Comparison of ENCODE assay signal across 29 cellular contexts in the genomic region with DNA sequence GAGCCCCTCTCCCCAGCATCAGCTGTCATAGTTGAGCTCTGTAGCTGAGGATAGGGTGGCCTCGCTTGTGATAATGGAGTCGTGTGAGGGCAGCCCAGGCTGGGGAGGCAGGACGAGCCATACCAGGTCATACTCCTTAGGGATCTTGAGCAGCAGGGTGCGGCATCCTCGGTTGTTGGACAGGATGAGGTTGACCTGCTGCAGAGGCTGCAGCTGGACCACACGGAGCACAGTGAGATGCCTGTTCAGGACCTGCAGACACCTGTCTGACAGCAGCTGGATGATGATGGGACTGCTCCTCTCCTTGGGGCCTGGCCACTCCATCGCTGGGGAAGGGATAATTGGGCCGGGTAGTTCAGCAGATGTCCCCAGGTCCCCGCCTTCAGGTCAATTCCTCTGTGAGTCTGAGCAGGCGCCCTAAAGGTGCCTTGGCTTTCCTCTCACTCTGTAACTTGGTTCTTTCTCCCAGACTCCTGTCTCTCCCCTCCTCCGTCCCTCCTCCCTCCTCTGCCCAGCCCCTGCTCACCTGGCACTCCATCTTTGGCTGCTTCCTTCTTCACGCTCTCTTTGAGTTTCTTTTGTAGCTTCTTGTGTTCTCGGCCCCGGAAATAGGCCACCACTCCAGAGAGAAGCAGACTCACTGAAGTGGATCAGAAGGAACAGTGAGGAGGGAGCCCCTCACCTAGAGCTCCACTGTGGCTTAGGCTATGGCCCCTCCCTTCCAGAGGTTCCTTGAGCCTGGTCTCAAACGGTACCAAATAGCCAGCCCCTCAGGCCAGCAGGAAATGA. TPM values are rescaled to one million over a fixed set of nuclear protein-coding genes. Genes with fewer than 3 reads are reported as not detected.
"Had no signal": no experiment of that assay in that cellular context is flagged by ENCODE, and none has a peak within 500 bp of the region (broad histone marks: within the 10 kb centered on the region; RNA-seq: fewer than 3 reads in every experiment).

No MANE protein-coding gene starts in this region.

- H3K27ac ChIP-seq: dorsolateral prefrontal cortex, epithelial cell of prostate, heart right ventricle, ovary, psoas muscle, right atrium auricular region, testis had no signal

- H3K4me3 ChIP-seq: dorsolateral prefrontal cortex, heart right ventricle, ovary, psoas muscle, right atrium auricular region, testis had no signal

- H3K4me1 Mint-ChIP-seq: activated CD4-positive, alpha-beta memory T cell treated with anti-CD3 and anti-CD28 coated beads, Interleukin-2, amount 10 ng/mL, durations not matched to agents 7 days and 5 days; activated CD4-positive, alpha-beta T cell treated with anti-CD3 and anti-CD28 coated beads, Interleukin-2, amount 10 ng/mL, durations not matched to agents 24 days and 14 days; activated CD8-positive, alpha-beta memory T cell treated with anti-CD3 and anti-CD28 coated beads, Interleukin-2, amount 10 ng/mL, durations not matched to agents 7 days and 5 days; activated naive CD4-positive, alpha-beta T cell treated with anti-CD3 and anti-CD28 coated beads, Interleukin-2, amount 50 U/mL, for 24 hours; brain; mesothelial cell of epicardium; stimulated activated memory B cell treated with anti-CD40 and anti-IgM and Interleukin-4, amounts not matched to agents 10 μg/mL and 1 μg/mL and 100 μg/mL, for 72 hours had no signal

- H3K36me3 ChIP-seq: heart right ventricle, ovary, right atrium auricular region had no signal

- DNase-seq: activated CD4-positive, alpha-beta memory T cell treated with anti-CD3 and anti-CD28 coated beads, Interleukin-2, amount 10 ng/mL, durations not matched to agents 7 days and 5 days; activated CD4-positive, alpha-beta T cell treated with anti-CD3 and anti-CD28 coated beads, Interleukin-2, amount 10 ng/mL, durations not matched to agents 24 days and 14 days; activated CD8-positive, alpha-beta memory T cell treated with anti-CD3 and anti-CD28 coated beads, Interleukin-2, amount 10 ng/mL, durations not matched to agents 7 days and 5 days; activated gamma-delta T cell treated with Interleukin-2 at 50 U/mL for 16 hours; activated T-cell treated with anti-CD3 and anti-CD28 coated beads for 4 hours; central memory CD4-positive, alpha-beta T cell; effector memory CD8-positive, alpha-beta T cell; heart right ventricle; naive thymus-derived CD8-positive, alpha-beta T cell; ovary; psoas muscle; stimulated activated CD4-positive, alpha-beta T cell treated with anti-CD3 and anti-CD28 coated beads, Interleukin-1b, Interleukin-23, amount 100 ng/mL, for 48 hours; testis had no signal

- H3K4me1 ChIP-seq: heart right ventricle, psoas muscle, right atrium auricular region, testis had no signal

- H3K27me3 ChIP-seq: ovary, right atrium auricular region, testis had no signal

- H3K9me3 ChIP-seq: heart right ventricle, ovary, psoas muscle, right atrium auricular region, testis had no signal

- H3K36me3 Mint-ChIP-seq: activated CD8-positive, alpha-beta memory T cell treated with anti-CD3 and anti-CD28 coated beads, Interleukin-2, amount 10 ng/mL, durations not matched to agents 7 days and 5 days; activated naive CD4-positive, alpha-beta T cell treated with anti-CD3 and anti-CD28 coated beads, Interleukin-2, amount 50 U/mL, for 24 hours; brain; mesothelial cell of epicardium; naive thymus-derived CD8-positive, alpha-beta T cell; stimulated activated memory B cell treated with anti-CD40 and anti-IgM and Interleukin-4, amounts not matched to agents 10 μg/mL and 1 μg/mL and 100 μg/mL, for 72 hours; type B pancreatic cell had no signal

- H3K9me3 Mint-ChIP-seq: activated CD4-positive, alpha-beta memory T cell treated with anti-CD3 and anti-CD28 coated beads, Interleukin-2, amount 10 ng/mL, durations not matched to agents 7 days and 5 days; activated CD4-positive, alpha-beta T cell treated with anti-CD3 and anti-CD28 coated beads, Interleukin-2, amount 10 ng/mL, durations not matched to agents 24 days and 14 days; activated naive CD4-positive, alpha-beta T cell treated with anti-CD3 and anti-CD28 coated beads, Interleukin-2, amount 50 U/mL, for 24 hours; brain; effector memory CD8-positive, alpha-beta T cell; mesothelial cell of epicardium; naive thymus-derived CD8-positive, alpha-beta T cell; stimulated activated memory B cell treated with anti-CD40 and anti-IgM and Interleukin-4, amounts not matched to agents 10 μg/mL and 1 μg/mL and 100 μg/mL, for 72 hours; type B pancreatic cell had no signal

- H3K4me3 Mint-ChIP-seq: activated CD4-positive, alpha-beta memory T cell treated with anti-CD3 and anti-CD28 coated beads, Interleukin-2, amount 10 ng/mL, durations not matched to agents 7 days and 5 days; activated CD4-positive, alpha-beta T cell treated with anti-CD3 and anti-CD28 coated beads, Interleukin-2, amount 10 ng/mL, durations not matched to agents 24 days and 14 days; activated CD8-positive, alpha-beta memory T cell treated with anti-CD3 and anti-CD28 coated beads, Interleukin-2, amount 10 ng/mL, durations not matched to agents 7 days and 5 days; activated naive CD4-positive, alpha-beta T cell treated with anti-CD3 and anti-CD28 coated beads, Interleukin-2, amount 50 U/mL, for 24 hours; brain; effector memory CD8-positive, alpha-beta T cell; mesothelial cell of epicardium; naive thymus-derived CD8-positive, alpha-beta T cell; stimulated activated memory B cell treated with anti-CD40 and anti-IgM and Interleukin-4, amounts not matched to agents 10 μg/mL and 1 μg/mL and 100 μg/mL, for 72 hours; type B pancreatic cell had no signal

- H3K27ac Mint-ChIP-seq: activated CD4-positive, alpha-beta memory T cell treated with anti-CD3 and anti-CD28 coated beads, Interleukin-2, amount 10 ng/mL, durations not matched to agents 7 days and 5 days; activated CD4-positive, alpha-beta T cell treated with anti-CD3 and anti-CD28 coated beads, Interleukin-2, amount 10 ng/mL, durations not matched to agents 24 days and 14 days; activated CD8-positive, alpha-beta memory T cell treated with anti-CD3 and anti-CD28 coated beads, Interleukin-2, amount 10 ng/mL, durations not matched to agents 7 days and 5 days; activated naive CD4-positive, alpha-beta T cell treated with anti-CD3 and anti-CD28 coated beads, Interleukin-2, amount 50 U/mL, for 24 hours; brain; effector memory CD8-positive, alpha-beta T cell; mesothelial cell of epicardium; stimulated activated memory B cell treated with anti-CD40 and anti-IgM and Interleukin-4, amounts not matched to agents 10 μg/mL and 1 μg/mL and 100 μg/mL, for 72 hours; type B pancreatic cell had no signal

- ATAC-seq: activated CD4-positive, CD25-positive, alpha-beta regulatory T cell treated with anti-CD3 and anti-CD28 coated beads, Interleukin-2, amount 50 U/mL, for 24 hours; activated CD8-positive, alpha-beta memory T cell treated with anti-CD3 and anti-CD28 coated beads, Interleukin-2, amount 10 ng/mL, durations not matched to agents 7 days and 5 days; effector memory CD8-positive, alpha-beta T cell; heart right ventricle; naive thymus-derived CD8-positive, alpha-beta T cell; psoas muscle; SK-N-SH treated with all-trans-retinoic acid at 6 μM for 48 hours; stimulated activated memory B cell treated with anti-CD40 and anti-IgM and Interleukin-4, amounts not matched to agents 10 μg/mL and 1 μg/mL and 100 μg/mL, for 72 hours had no signal

RNA-seq across cellular contexts. Expression of a gene that starts 7.8 kb away (rescaled TPM):
- total RNA-seq: activated CD4-positive, alpha-beta T cell treated with anti-CD3 and anti-CD28 coated beads, Interleukin-2, amount 10 ng/mL, durations not matched to agents 24 days and 14 days; activated CD8-positive, alpha-beta memory T cell treated with anti-CD3 and anti-CD28 coated beads, Interleukin-2, amount 10 ng/mL, durations not matched to agents 7 days and 5 days; fibroblast of villous mesenchyme; lung microvascular endothelial cell; naive thymus-derived CD8-positive, alpha-beta T cell; T-helper 2 cell treated with Interferon-gamma antibody and Interleukin-4, amounts not matched to agents 100 ng/mL and 5 ng/mL, for 36 hours had no signal
- polyA plus RNA-seq: naive thymus-derived CD8-positive, alpha-beta T cell had no signal

RNA-seq across cellular contexts. Expression of a gene that starts 7.9 kb away (rescaled TPM):
- total RNA-seq: activated CD4-positive, alpha-beta memory T cell treated with anti-CD3 and anti-CD28 coated beads, Interleukin-2, amount 10 ng/mL, durations not matched to agents 7 days and 5 days; activated CD4-positive, alpha-beta T cell treated with anti-CD3 and anti-CD28 coated beads, Interleukin-2, amount 10 ng/mL, durations not matched to agents 24 days and 14 days; activated CD8-positive, alpha-beta memory T cell treated with anti-CD3 and anti-CD28 coated beads, Interleukin-2, amount 10 ng/mL, durations not matched to agents 7 days and 5 days; aorta; dorsolateral prefrontal cortex; fibroblast of villous mesenchyme; heart right ventricle; lung microvascular endothelial cell; mesothelial cell of epicardium; naive thymus-derived CD8-positive, alpha-beta T cell; psoas muscle; right atrium auricular region; skeletal muscle tissue; T-helper 2 cell treated with Interferon-gamma antibody and Interleukin-4, amounts not matched to agents 100 ng/mL and 5 ng/mL, for 36 hours had no signal
- polyA plus RNA-seq: heart right ventricle; keratinocyte; naive thymus-derived CD8-positive, alpha-beta T cell had no signal

RNA-seq across cellular contexts. Expression of a gene that starts 23.5 kb away (rescaled TPM):
- total RNA-seq: activated CD4-positive, alpha-beta memory T cell treated with anti-CD3 and anti-CD28 coated beads, Interleukin-2, amount 10 ng/mL, durations not matched to agents 7 days and 5 days; activated CD4-positive, alpha-beta T cell treated with anti-CD3 and anti-CD28 coated beads, Interleukin-2, amount 10 ng/mL, durations not matched to agents 24 days and 14 days; activated CD8-positive, alpha-beta memory T cell treated with anti-CD3 and anti-CD28 coated beads, Interleukin-2, amount 10 ng/mL, durations not matched to agents 7 days and 5 days; fibroblast of villous mesenchyme; lung microvascular endothelial cell; skeletal muscle tissue; T-helper 2 cell treated with Interferon-gamma antibody and Interleukin-4, amounts not matched to agents 100 ng/mL and 5 ng/mL, for 36 hours had no signal

RNA-seq across cellular contexts. Expression of a gene that starts 23.6 kb away (rescaled TPM):
- total RNA-seq: fibroblast of villous mesenchyme; lung microvascular endothelial cell; naive thymus-derived CD8-positive, alpha-beta T cell; T-helper 2 cell treated with Interferon-gamma antibody and Interleukin-4, amounts not matched to agents 100 ng/mL and 5 ng/mL, for 36 hours had no signal
